5 cellular contexts compared by ENCODE assay signal in genomic region chr19:663682-664117, GRCh38.
DNase-seq lines count a peak whose midpoint lies in the region; ATAC-seq and TF ChIP-seq lines count a peak whose summit lies in the region.

No MANE protein-coding gene starts in this region.

- peak overlapping the region; percentile 48 for H3K4me3 ChIP-seq in fibroblast of mammary gland (ENCODE audit: control insufficient read depth, low read depth, low read length)
- peak overlapping the region; percentile 53 to 69 (median 61) for H3K4me3 ChIP-seq in subcutaneous abdominal adipose tissue (ENCODE audit: low read depth in 1 of 5, low read length in 5 of 5)

- no peaks in the 10 kb centered on the region for H3K27me3 ChIP-seq in subcutaneous abdominal adipose tissue (ENCODE audit: control insufficient read depth in 5 of 5, insufficient read depth in 4 of 5, low read length in 5 of 5)

- no peak for ATAC-seq in GM21423 (IDR thresholded peaks at IDR 0.05; ENCODE audit: unreplicated experiment)

- TF ChIP-seq CTCF in RWPE1 (conservative IDR thresholded peaks at IDR 0.05; ENCODE audit: low read depth) (no peak), fibroblast of mammary gland (conservative IDR thresholded peaks at IDR 0.05; ENCODE audit: control insufficient read depth, insufficient read depth, low read depth, low read length) (no peak)

- DNase-seq in RWPE1 (ENCODE audit: low spot score) = no peak
- no peak for DNase-seq in fibroblast of mammary gland (ENCODE audit: low read depth)
- no peak for DNase-seq in effector CD4-positive, alpha-beta T cell

- H3K36me3 ChIP-seq in subcutaneous abdominal adipose tissue (ENCODE audit: control insufficient read depth in 5 of 5, insufficient read depth in 5 of 5, low read length in 5 of 5) = peaks cover 0 to under 1% (median 0%) of the 10 kb centered on the region in 5 donors

- H3K27ac ChIP-seq in RWPE1 = peak overlapping the region; percentile 99
- peak overlapping the region; percentile 88 for H3K27ac ChIP-seq in subcutaneous abdominal adipose tissue (ENCODE audit: low read depth, low read length)

- POLR2A ChIA-PET in RWPE1 (lab: Yijun Ruan, JAX; ENCODE audit: low non-redundant PET) = interaction anchor here (1.4 kb wide), 1 partner anchor 14 kb away, joined by 3 read pairs; no protein-coding TSS in a partner anchor

- H3K4me1 ChIP-seq in subcutaneous abdominal adipose tissue (ENCODE audit: control insufficient read depth in 5 of 5, insufficient read depth in 5 of 5, low read length in 5 of 5) = peaks cover 7 to 67% (median 63%) of the 10 kb centered on the region in 5 donors

- H3K9ac ChIP-seq in subcutaneous abdominal adipose tissue (ENCODE audit: low read length in 5 of 5) = peak overlapping the region; percentile 56 to 88 (median 78)

- H3K9me3 ChIP-seq in subcutaneous abdominal adipose tissue (ENCODE audit: control insufficient read depth in 5 of 5, low read length in 5 of 5) = no peaks in the 10 kb centered on the region

- CTCF ChIA-PET in RWPE1 (lab: Yijun Ruan, JAX) = interaction anchor here (0.8 to 1.7 kb wide), 2 partner anchors 13 to 70 kb away, joined by 3 to 7 read pairs; no protein-coding TSS in a partner anchor
